10 cellular contexts compared by ENCODE assay signal in genomic region chr1:27572679-27573426, GRCh38. TPM values are rescaled to one million over a fixed set of nuclear protein-coding genes. Genes with fewer than 3 reads are reported as not detected.
A peak's percentile ranks its signal among the peaks of the same experiment; 100 is the strongest.
DNase-seq lines count a peak whose midpoint lies in the region; ATAC-seq and TF ChIP-seq lines count a peak whose summit lies in the region.
"Had no signal": no experiment of that assay in that cellular context is flagged by ENCODE, and none has a peak within 500 bp of the region (broad histone marks: within the 10 kb centered on the region; RNA-seq: fewer than 3 reads in every experiment).

No MANE protein-coding gene starts in this region.

- no peaks in the 10 kb centered on the region; the same call in 1 of the 2 replicates for H3K36me3 ChIP-seq in WERI-Rb-1

- no peaks in the 10 kb centered on the region for H3K9me3 ChIP-seq in WERI-Rb-1 (ENCODE audit: severe bottlenecking)

- peak overlapping the region; percentile 42 for H3K27ac ChIP-seq in WERI-Rb-1

- ATAC-seq in sciatic nerve = no peak

- DNase-seq in Calu3 (no peak), WERI-Rb-1 (no peak), hepatic stellate cell (ENCODE audit: low spot score) (peak; percentile 87), sciatic nerve (ENCODE audit: low spot score) (peak; percentile 63), NCI-H2227 (lab: John Stamatoyannopoulos, UW; ENCODE audit: unreplicated experiment) (no peak), RKO (ENCODE audit: low spot score) (no peak), NCI-H1048 (lab: John Stamatoyannopoulos, UW) (no peak)
- no peak for DNase-seq in stimulated activated CD4-positive, alpha-beta T cell treated with anti-CD3 and anti-CD28 coated beads, Interleukin-4, amount 100 ng/mL, for 24 hours
- DNase-seq: KG1 had no signal

- H3K4me1 Mint-ChIP-seq in Calu3 (ENCODE audit: low read depth, unreplicated experiment) = peaks cover 62% of the 10 kb centered on the region

- CTCF ChIA-PET in Calu3 (lab: Charles Lee) = interaction anchor here (0.6 to 3.8 kb wide), 2 partner anchors 16 to 28 kb away, joined by 4 to 12 read pairs; no protein-coding TSS in a partner anchor

- no TSS peak for BruUV-seq in Calu3 (replicated peaks; lab: Mats Ljungman, UMichigan)

- intact Hi-C loops in Calu3 (cut with micrococcal nuclease; ENCODE audit: unreplicated experiment) = no loop called here
- intact Hi-C loops in sciatic nerve (cut with DNase I) = no loop called here

- no peaks in the 10 kb centered on the region for H3K27me3 Mint-ChIP-seq in Calu3 (ENCODE audit: unreplicated experiment)
- H3K27me3 Mint-ChIP-seq: activated naive CD4-positive, alpha-beta T cell treated with anti-CD3 and anti-CD28 coated beads, Interleukin-2, amount 50 U/mL, for 24 hours had no signal

- no peak overlapping the region for H3K4me3 Mint-ChIP-seq in Calu3 (ENCODE audit: low read depth, unreplicated experiment)

- H3K27me3 ChIP-seq in WERI-Rb-1 (ENCODE audit: insufficient read depth, low read depth, severe bottlenecking) = no peaks in the 10 kb centered on the region

- TF ChIP-seq CTCF in Calu3 (IDR thresholded peaks at IDR 0.05; ENCODE audit: unreplicated experiment) (no peak), WERI-Rb-1 (IDR thresholded peaks at IDR 0.05; ENCODE audit: low read depth, low read length) (no peak)

- no peaks in the 10 kb centered on the region for H3K9me3 Mint-ChIP-seq in Calu3 (ENCODE audit: low read depth, unreplicated experiment)
- H3K9me3 Mint-ChIP-seq: activated naive CD4-positive, alpha-beta T cell treated with anti-CD3 and anti-CD28 coated beads, Interleukin-2, amount 50 U/mL, for 24 hours had no signal

- peak overlapping the region; percentile 52 for H3K27ac Mint-ChIP-seq in Calu3 (ENCODE audit: unreplicated experiment)
- H3K27ac Mint-ChIP-seq: activated naive CD4-positive, alpha-beta T cell treated with anti-CD3 and anti-CD28 coated beads, Interleukin-2, amount 50 U/mL, for 24 hours had no signal

- no peak overlapping the region for H3K4me3 ChIP-seq in WERI-Rb-1 (ENCODE audit: low read depth, low read length)

- peaks cover 16% of the 10 kb centered on the region for H3K36me3 Mint-ChIP-seq in Calu3 (ENCODE audit: insufficient read depth, unreplicated experiment)
- H3K36me3 Mint-ChIP-seq: activated naive CD4-positive, alpha-beta T cell treated with anti-CD3 and anti-CD28 coated beads, Interleukin-2, amount 50 U/mL, for 24 hours had no signal

RNA-seq across cellular contexts. Expression of gene AHDC1, which starts 31.1 kb away (rescaled TPM):
- 20.8 and 21.5 TPM in 2 replicates for total RNA-seq in Calu3 (2022)
- total RNA-seq in sciatic nerve = 61.9 TPM

Comparison
In these comparisons a context has a peak if more than half of its experiments do, and no peak if none do; other contexts are left out.
1. DNase-seq: peak in hepatic stellate cell (single experiment) and sciatic nerve (single experiment); none in Calu3 (single experiment), WERI-Rb-1 (single experiment), NCI-H2227 (single experiment), stimulated activated CD4-positive, alpha-beta T cell treated with anti-CD3 and anti-CD28 coated beads, Interleukin-4, amount 100 ng/mL, for 24 hours (single experiment), RKO (single experiment) and NCI-H1048 (single experiment).